13 cellular contexts compared by ENCODE assay signal in the genomic region with DNA sequence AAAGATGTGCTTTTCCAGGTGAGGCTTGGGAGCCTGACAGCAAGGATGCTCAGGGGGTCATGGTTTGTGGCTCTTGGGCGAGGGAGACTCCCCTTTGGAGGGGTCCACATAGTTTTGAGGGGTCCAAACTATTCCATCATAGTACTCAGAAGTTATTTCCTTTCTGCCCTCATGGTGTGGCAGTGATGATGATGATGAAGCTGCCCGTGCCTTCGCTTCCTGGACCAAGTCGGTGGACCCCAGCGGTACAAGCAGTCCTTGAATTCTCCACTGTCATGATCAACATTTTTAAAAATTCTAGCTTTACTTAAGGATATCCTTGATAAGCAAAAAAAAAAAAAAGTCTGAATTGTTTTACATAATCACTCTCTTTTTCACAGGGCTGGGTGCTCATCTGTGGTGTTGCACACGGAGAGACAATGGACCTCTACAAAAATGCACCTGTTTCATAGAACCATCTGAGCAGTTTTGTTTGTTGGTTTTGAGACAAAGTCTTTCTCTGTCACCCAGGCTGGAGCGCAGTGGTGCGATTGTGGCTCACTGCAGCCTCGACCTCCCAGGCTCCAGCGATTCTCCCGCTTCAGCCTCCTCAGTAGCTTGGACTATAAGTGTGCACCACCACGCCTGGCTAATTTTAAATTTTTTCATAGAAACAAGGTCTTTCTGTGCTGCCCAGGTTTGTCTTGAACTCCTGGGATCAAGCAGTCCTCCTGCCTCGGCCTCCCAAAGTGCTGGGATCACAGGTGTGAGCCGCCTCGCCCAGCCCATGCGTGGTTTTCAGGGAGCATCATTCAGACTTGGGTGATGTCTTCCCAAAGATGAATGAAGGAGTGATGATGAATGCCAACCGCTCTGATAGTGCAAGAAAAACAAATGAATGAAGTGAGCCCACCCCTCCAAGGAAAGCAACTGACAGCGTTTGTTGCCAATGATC.
A peak's percentile ranks its signal among the peaks of the same experiment; 100 is the strongest.
DNase-seq lines count a peak whose midpoint lies in the region; ATAC-seq and TF ChIP-seq lines count a peak whose summit lies in the region.
"Had no signal": no experiment of that assay in that cellular context is flagged by ENCODE, and none has a peak within 500 bp of the region (broad histone marks: within the 10 kb centered on the region; RNA-seq: fewer than 3 reads in every experiment).

No MANE protein-coding gene starts in this region.

- no peak overlapping the region for H2BK5ac ChIP-seq in neuronal stem cell (ENCODE audit: low read length)

- H3K4me3 Mint-ChIP-seq in natural killer cell treated with Interleukin-12 subunit alpha and Interleukin-12 subunit beta and Interleukin-15 and Interleukin-18, amount 100 ng/mL, for 72 hours: no peak overlapping the region
- H3K4me3 Mint-ChIP-seq in natural killer cell: no peak overlapping the region
- H3K4me3 Mint-ChIP-seq in naive thymus-derived CD8-positive, alpha-beta T cell: no peak overlapping the region
- H3K4me3 Mint-ChIP-seq: HFFc6 had no signal

- no peak for TF ChIP-seq CTCF in natural killer cell (IDR thresholded peaks at IDR 0.05)

- H2BK12ac ChIP-seq in neuronal stem cell (ENCODE audit: low read length): peak overlapping the region; percentile 16

- H3K27ac ChIP-seq in neuronal stem cell (replicated peaks; ENCODE audit: low read length): no peak overlapping the region
- H3K27ac ChIP-seq: 22Rv1 had no signal

- H3K23ac ChIP-seq in neuronal stem cell (ENCODE audit: low read depth, low read length, poor library complexity): no peak overlapping the region

- no peaks in the 10 kb centered on the region for H3K4me1 ChIP-seq in neuronal stem cell (ENCODE audit: control insufficient read depth in 2 of 2, insufficient read depth in 1 of 2, low read depth in 1 of 2, low read length in 2 of 2)

- H3K27me3 Mint-ChIP-seq in natural killer cell treated with Interleukin-12 subunit alpha and Interleukin-12 subunit beta and Interleukin-15 and Interleukin-18, amount 100 ng/mL, for 72 hours: no peaks in the 10 kb centered on the region
- peaks cover 0 to 3% of the 10 kb centered on the region in 2 donors for H3K27me3 Mint-ChIP-seq in natural killer cell (ENCODE audit: low read depth in 2 of 2)
- no peaks in the 10 kb centered on the region for H3K27me3 Mint-ChIP-seq in naive thymus-derived CD8-positive, alpha-beta T cell

- H3K4me2 ChIP-seq in neuronal stem cell (ENCODE audit: insufficient read depth, low read length, poor library complexity, severe bottlenecking): no peak overlapping the region

- H3K4ac ChIP-seq in neuronal stem cell (ENCODE audit: low read length): no peak overlapping the region

- H2BK120ac ChIP-seq in neuronal stem cell (ENCODE audit: low read depth, low read length): no peak overlapping the region

- no peaks in the 10 kb centered on the region for H3K9me3 Mint-ChIP-seq in natural killer cell treated with Interleukin-12 subunit alpha and Interleukin-12 subunit beta and Interleukin-15 and Interleukin-18, amount 100 ng/mL, for 72 hours
- H3K9me3 Mint-ChIP-seq in natural killer cell: no peaks in the 10 kb centered on the region
- H3K9me3 Mint-ChIP-seq in naive thymus-derived CD8-positive, alpha-beta T cell: no peaks in the 10 kb centered on the region

- H3K9me3 ChIP-seq in neuronal stem cell (replicated peaks in 1 of 2; ENCODE audit: control insufficient read depth in 2 of 2, insufficient read depth in 1 of 2, low read depth in 1 of 2, low read length in 2 of 2): no peaks in the 10 kb centered on the region

- intact Hi-C loops in natural killer cell (cut with micrococcal nuclease): no loop called here

- no peak overlapping the region for H2AFZ ChIP-seq in neuronal stem cell (ENCODE audit: low read length)

- no peak for ATAC-seq in natural killer cell treated with Interleukin-12 subunit alpha and Interleukin-12 subunit beta and Interleukin-15 and Interleukin-18, amount 100 ng/mL, for 72 hours
- no peak for ATAC-seq in natural killer cell
- no peak for ATAC-seq in naive thymus-derived CD8-positive, alpha-beta T cell

- H3K36me3 ChIP-seq in neuronal stem cell (replicated peaks in 1 of 2; ENCODE audit: control insufficient read depth in 2 of 2, insufficient read depth in 2 of 2, low read length in 2 of 2): no peaks in the 10 kb centered on the region

- no peak overlapping the region for H3K18ac ChIP-seq in neuronal stem cell (ENCODE audit: low read length)

- H3K14ac ChIP-seq in neuronal stem cell (ENCODE audit: low read length): no peak overlapping the region

- H3K9ac ChIP-seq in neuronal stem cell (ENCODE audit: low read depth, low read length, poor library complexity): no peak overlapping the region

- H4K8ac ChIP-seq in neuronal stem cell (ENCODE audit: low read depth, low read length): no peak overlapping the region

- no peak overlapping the region for H3K27ac Mint-ChIP-seq in natural killer cell treated with Interleukin-12 subunit alpha and Interleukin-12 subunit beta and Interleukin-15 and Interleukin-18, amount 100 ng/mL, for 72 hours
- H3K27ac Mint-ChIP-seq in natural killer cell: no peak overlapping the region
- peak overlapping the region in 1 of 10 donors; percentile 29 for H3K27ac Mint-ChIP-seq in naive thymus-derived CD8-positive, alpha-beta T cell
- H3K27ac Mint-ChIP-seq: HFFc6 had no signal

- no peak overlapping the region for H4K91ac ChIP-seq in neuronal stem cell (ENCODE audit: low read depth, low read length, poor library complexity)

- H3K4me1 Mint-ChIP-seq in natural killer cell treated with Interleukin-12 subunit alpha and Interleukin-12 subunit beta and Interleukin-15 and Interleukin-18, amount 100 ng/mL, for 72 hours (ENCODE audit: low read depth in 2 of 2): no peaks in the 10 kb centered on the region
- H3K4me1 Mint-ChIP-seq in natural killer cell: no peaks in the 10 kb centered on the region
- H3K4me1 Mint-ChIP-seq in naive thymus-derived CD8-positive, alpha-beta T cell: no peaks in the 10 kb centered on the region

- DNase-seq in activated CD8-positive, alpha-beta memory T cell treated with anti-CD3 and anti-CD28 coated beads for 24 hours: peak; percentile 4
- DNase-seq in activated CD8-positive, alpha-beta memory T cell treated with anti-CD3 and anti-CD28 coated beads, Interleukin-2, amount 50 U/mL, for 48 hours: no peak
- peak; percentile 8 for DNase-seq in natural killer cell treated with Interleukin-12 subunit alpha and Interleukin-12 subunit beta and Interleukin-15 and Interleukin-18, amount 100 ng/mL, for 72 hours (ENCODE audit: low spot score)
- DNase-seq in natural killer cell (no peak), neuronal stem cell (ENCODE audit: low spot score) (no peak), cerebellum (ENCODE audit: low spot score) (no peak), middle frontal gyrus (ENCODE audit: extremely low spot score, low spot score) (no peak)
- no peak for DNase-seq in naive thymus-derived CD8-positive, alpha-beta T cell
- DNase-seq: DMS53, GF-D8, HCEC 1CT, HFFc6 had no signal

- peaks cover 0 to 9% (median 0%) of the 10 kb centered on the region in 3 experiments for H3K27me3 ChIP-seq in neuronal stem cell (ENCODE audit: control insufficient read depth in 3 of 3, insufficient read depth in 3 of 3, low read depth in 1 of 3, low read length in 3 of 3)

- H3K4me3 ChIP-seq in neuronal stem cell (ENCODE audit: low read length in 2 of 2): no peak overlapping the region

- H3K79me1 ChIP-seq in neuronal stem cell (ENCODE audit: low read depth, low read length): peaks cover 1% of the 10 kb centered on the region

- H2AK5ac ChIP-seq in neuronal stem cell (ENCODE audit: low read depth, low read length): no peak overlapping the region

- H2BK15ac ChIP-seq in neuronal stem cell (ENCODE audit: low read length): no peak overlapping the region

- POLR2A ChIA-PET in naive thymus-derived CD8-positive, alpha-beta T cell (lab: Charles Lee): no interaction called here

- WGBS in neuronal stem cell (ENCODE audit: extremely low coverage in 2 of 2, insufficient read length in 2 of 2, insufficient replicate concordance in 1 of 2), 2 donors: no CpG with 5 or more reads among the region's 18 CpGs

- no peaks in the 10 kb centered on the region for H3K36me3 Mint-ChIP-seq in natural killer cell treated with Interleukin-12 subunit alpha and Interleukin-12 subunit beta and Interleukin-15 and Interleukin-18, amount 100 ng/mL, for 72 hours
- H3K36me3 Mint-ChIP-seq in natural killer cell: no peaks in the 10 kb centered on the region
- H3K36me3 Mint-ChIP-seq in naive thymus-derived CD8-positive, alpha-beta T cell: no peaks in the 10 kb centered on the region

Comparison
In these comparisons a context has a peak if more than half of its experiments do, and no peak if none do; other contexts are left out.
1. DNase-seq: peak in activated CD8-positive, alpha-beta memory T cell treated with anti-CD3 and anti-CD28 coated beads for 24 hours (single experiment) and natural killer cell treated with Interleukin-12 subunit alpha and Interleukin-12 subunit beta and Interleukin-15 and Interleukin-18, amount 100 ng/mL, for 72 hours (single experiment); none in activated CD8-positive, alpha-beta memory T cell treated with anti-CD3 and anti-CD28 coated beads, Interleukin-2, amount 50 U/mL, for 48 hours (single experiment), natural killer cell (single experiment), neuronal stem cell (single experiment), cerebellum (single experiment), naive thymus-derived CD8-positive, alpha-beta T cell (0 of 10) and middle frontal gyrus (single experiment).